Comparison of ENCODE assay signal across 28 cellular contexts in the genomic region with DNA sequence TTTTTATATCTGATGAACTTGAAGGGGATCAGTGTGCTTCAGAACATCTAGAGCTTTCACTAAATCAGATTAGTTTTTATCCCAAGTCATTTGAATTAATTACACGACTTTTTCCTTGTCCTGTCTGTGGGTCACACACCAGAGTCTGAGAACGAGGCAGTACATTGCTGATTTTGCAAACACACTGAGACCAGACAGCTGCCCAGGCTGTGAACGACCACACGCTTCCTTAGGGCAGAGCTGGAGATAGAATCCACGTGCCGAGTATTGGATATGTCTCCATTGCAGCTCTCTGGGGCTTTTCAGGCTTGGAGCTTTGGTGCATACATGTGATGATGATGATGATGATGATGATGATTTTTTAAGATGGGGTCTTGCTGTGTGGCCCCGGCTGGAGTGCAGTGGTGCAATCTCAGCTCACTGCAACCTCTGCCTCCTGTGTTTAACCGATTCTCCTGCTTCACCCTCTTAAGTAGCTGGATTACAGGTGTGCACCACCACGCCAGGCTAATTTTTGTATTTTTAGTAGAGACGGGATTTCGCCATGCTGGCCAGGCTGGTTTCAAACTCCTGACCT.
"Had no signal": no experiment of that assay in that cellular context is flagged by ENCODE, and none has a peak within 500 bp of the region (broad histone marks: within the 10 kb centered on the region; RNA-seq: fewer than 3 reads in every experiment).

No MANE protein-coding gene starts in this region.

- H3K4me1 ChIP-seq: gastrocnemius medialis, left lung, parathyroid adenoma, right lobe of liver had no signal

- H3K27me3 ChIP-seq: colonic mucosa, gastrocnemius medialis, hepatocyte, right lobe of liver, testis, tibial artery had no signal

- DNase-seq: colonic mucosa; effector CD8-positive, alpha-beta T cell; endodermal cell; foreskin fibroblast; gastrocnemius medialis; heart left ventricle; left cardiac atrium; left lung; mesenchymal stem cell; midbrain; naive thymus-derived CD8-positive, alpha-beta T cell; right lobe of liver; stimulated activated CD4-positive, alpha-beta T cell treated with anti-CD3 and anti-CD28 coated beads, Interleukin-4, amount 100 ng/mL, for 4 hours; stimulated activated naive CD8-positive, alpha-beta T cell treated with anti-CD3 and anti-CD28 coated beads, Interleukin-15, Interleukin-2, amounts not matched to agents 100 U/mL and 50 U/mL, for 24 hours; substantia nigra; testis; tibial artery had no signal

- H3K36me3 Mint-ChIP-seq: type B pancreatic cell had no signal

- H3K4me3 Mint-ChIP-seq: dendritic cell treated with granulocyte-macrophage colony-stimulating factor and Interleukin-4, amounts not matched to agents 40 ng/mL and 50 ng/mL, for 4 days; endodermal cell; naive thymus-derived CD8-positive, alpha-beta T cell; neural crest cell; stimulated activated memory B cell treated with anti-CD40 and anti-IgM and Interleukin-4, amounts not matched to agents 10 μg/mL and 1 μg/mL and 100 μg/mL, for 72 hours; type B pancreatic cell had no signal

- H3K27ac Mint-ChIP-seq: dendritic cell treated with granulocyte-macrophage colony-stimulating factor and Interleukin-4, amounts not matched to agents 40 ng/mL and 50 ng/mL, for 4 days; endodermal cell; progenitor cell of endocrine pancreas; stimulated activated memory B cell treated with anti-CD40 and anti-IgM and Interleukin-4, amounts not matched to agents 10 μg/mL and 1 μg/mL and 100 μg/mL, for 72 hours; type B pancreatic cell had no signal

- H3K9me3 ChIP-seq: colonic mucosa, gastrocnemius medialis, heart left ventricle, left lung, right lobe of liver, testis, tibial artery had no signal

- H3K27ac ChIP-seq: colonic mucosa, epithelial cell of prostate, gastrocnemius medialis, heart left ventricle, hepatocyte, left lung, parathyroid adenoma, right lobe of liver, testis, tibial artery had no signal

- H3K9ac ChIP-seq: parathyroid adenoma had no signal

- H2AFZ ChIP-seq: hepatocyte, parathyroid adenoma had no signal

- H3K79me2 ChIP-seq: hepatocyte, parathyroid adenoma had no signal

- FAIRE-seq: islet of Langerhans had no signal

- H3K4me3 ChIP-seq: colonic mucosa, gastrocnemius medialis, heart left ventricle, hepatocyte, left lung, right lobe of liver, smooth muscle cell, testis, tibial artery had no signal

- ATAC-seq: esophagus mucosa; gastrocnemius medialis; heart left ventricle; left cardiac atrium; left lung; naive thymus-derived CD8-positive, alpha-beta T cell; right lobe of liver; stimulated activated memory B cell treated with anti-CD40 and anti-IgM and Interleukin-4, amounts not matched to agents 10 μg/mL and 1 μg/mL and 100 μg/mL, for 72 hours; stimulated activated naive CD8-positive, alpha-beta T cell treated with anti-CD3 and anti-CD28 coated beads, Interleukin-15, Interleukin-2, amounts not matched to agents 100 U/mL and 50 U/mL, for 24 hours had no signal

- H3K36me3 ChIP-seq: colonic mucosa, gastrocnemius medialis, heart left ventricle, left lung, right lobe of liver, tibial artery had no signal

- H3K4me1 Mint-ChIP-seq: neural crest cell had no signal

- H3K4me2 ChIP-seq: hepatocyte, smooth muscle cell had no signal

- H3K9me3 Mint-ChIP-seq: dendritic cell treated with granulocyte-macrophage colony-stimulating factor and Interleukin-4, amounts not matched to agents 40 ng/mL and 50 ng/mL, for 4 days; endodermal cell; naive thymus-derived CD8-positive, alpha-beta T cell; neural crest cell; stimulated activated memory B cell treated with anti-CD40 and anti-IgM and Interleukin-4, amounts not matched to agents 10 μg/mL and 1 μg/mL and 100 μg/mL, for 72 hours; type B pancreatic cell had no signal

- H3K27me3 Mint-ChIP-seq: dendritic cell treated with granulocyte-macrophage colony-stimulating factor and Interleukin-4, amounts not matched to agents 40 ng/mL and 50 ng/mL, for 4 days; naive thymus-derived CD8-positive, alpha-beta T cell; stimulated activated memory B cell treated with anti-CD40 and anti-IgM and Interleukin-4, amounts not matched to agents 10 μg/mL and 1 μg/mL and 100 μg/mL, for 72 hours had no signal
